ENCODE assay signal across 18 cellular contexts in the genomic region with DNA sequence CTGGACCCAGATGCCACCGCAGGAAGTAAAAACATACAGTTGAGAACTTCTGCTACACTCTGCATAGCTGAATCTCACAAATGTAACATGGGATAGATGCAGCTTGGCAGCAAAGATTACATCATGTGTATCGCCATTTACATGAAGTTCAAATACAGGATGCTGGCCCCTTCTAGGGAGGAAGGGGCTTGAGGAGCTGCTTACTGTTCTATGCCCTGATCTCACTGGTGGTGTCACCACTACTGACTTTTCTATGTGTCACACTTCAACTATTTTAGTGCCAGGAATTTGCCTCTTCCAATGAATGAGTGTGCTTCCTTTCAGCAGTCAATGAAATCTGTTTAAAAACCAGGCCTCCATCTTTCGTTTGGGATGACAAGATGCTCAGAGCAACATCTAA. TPM values are rescaled to one million over a fixed set of nuclear protein-coding genes. Genes with fewer than 3 reads are reported as not detected.
DNase-seq lines count a peak whose midpoint lies in the region; ATAC-seq and TF ChIP-seq lines count a peak whose summit lies in the region.
"Had no signal": no experiment of that assay in that cellular context is flagged by ENCODE, and none has a peak within 500 bp of the region (broad histone marks: within the 10 kb centered on the region; RNA-seq: fewer than 3 reads in every experiment).

No MANE protein-coding gene starts in this region.

- H2AFZ ChIP-seq in fibroblast of lung (ENCODE audit: low read length) = no peak overlapping the region

- no peak for TF ChIP-seq CTCF in fibroblast of lung (conservative IDR thresholded peaks at IDR 0.05 in 1 of 2, IDR thresholded peaks at IDR 0.05 in 1 of 2; ENCODE audit: low read depth in 1 of 2, low read length in 2 of 2)

- H3K4me3 ChIP-seq in fibroblast of lung (replicated peaks in 1 of 4; ENCODE audit: control extremely low read depth in 1 of 4, insufficient read depth in 1 of 4, low read depth in 3 of 4, low read length in 4 of 4) = no peak overlapping the region
- H3K4me3 ChIP-seq in rectal smooth muscle tissue (ENCODE audit: low read length) = no peak overlapping the region
- H3K4me3 ChIP-seq: BLaER1, breast epithelium, MG63, psoas muscle had no signal

- DNase-seq in EH (ENCODE audit: low read depth) = peak; percentile 68
- DNase-seq in RKO (ENCODE audit: low spot score) = peak; percentile 49
- peak; percentile 8 to 72 for DNase-seq in fibroblast of lung (ENCODE audit: low read depth in 2 of 2)
- no peak for DNase-seq in globus pallidus (ENCODE audit: low spot score)
- no peak for DNase-seq in DMS 273 treated with DMSO at 0.1 percent for 48 hours (lab: John Stamatoyannopoulos, UW)
- DNase-seq in activated CD8-positive, alpha-beta memory T cell treated with anti-CD3 and anti-CD28 coated beads, Interleukin-2, amount 50 U/mL, for 4 hours = no peak
- DNase-seq: activated CD4-positive, alpha-beta T cell treated with anti-CD3 and anti-CD28 coated beads for 4 hours; DND-41; MG63; NCI-H2081; NCI-H774 had no signal

- H4K20me1 ChIP-seq in fibroblast of lung (ENCODE audit: control insufficient read depth, extremely low read depth, insufficient read depth, low read length) = no peaks in the 10 kb centered on the region
- H4K20me1 ChIP-seq: BLaER1 had no signal

- H3K27ac ChIP-seq in fibroblast of lung (ENCODE audit: insufficient read depth, low read length) (peak overlapping the region; percentile 56), rectal smooth muscle tissue (ENCODE audit: low read depth, low read length) (peak overlapping the region; percentile 73)
- H3K27ac ChIP-seq: BLaER1, HL-60 had no signal

- H3K4me1 ChIP-seq in fibroblast of lung (ENCODE audit: control insufficient read depth, extremely low read depth, insufficient read depth, low read length) (no peaks in the 10 kb centered on the region), rectal smooth muscle tissue (ENCODE audit: control insufficient read depth, insufficient read depth, low read length) (peaks cover 8% of the 10 kb centered on the region)
- H3K4me1 ChIP-seq: BLaER1, breast epithelium had no signal

- no peak overlapping the region for H3K9ac ChIP-seq in fibroblast of lung (ENCODE audit: insufficient read depth, low read length)
- no peak overlapping the region for H3K9ac ChIP-seq in rectal smooth muscle tissue (ENCODE audit: low read length)
- H3K9ac ChIP-seq: BLaER1 had no signal

- no peaks in the 10 kb centered on the region for H3K79me2 ChIP-seq in fibroblast of lung (ENCODE audit: control insufficient read depth, insufficient read depth, low read length)

- H3K27me3 ChIP-seq in fibroblast of lung (ENCODE audit: control insufficient read depth, insufficient read depth, low read length) (no peaks in the 10 kb centered on the region), rectal smooth muscle tissue (ENCODE audit: control insufficient read depth, insufficient read depth, low read length) (no peaks in the 10 kb centered on the region)
- H3K27me3 ChIP-seq: BLaER1, breast epithelium, MG63 had no signal

- no peak overlapping the region for H3K4me2 ChIP-seq in fibroblast of lung (ENCODE audit: extremely low read depth, insufficient read depth, low read length)
- H3K4me2 ChIP-seq: BLaER1 had no signal

- ATAC-seq in GM18511 (IDR thresholded peaks at IDR 0.05; ENCODE audit: unreplicated experiment) = no peak

- H3K36me3 ChIP-seq in fibroblast of lung (ENCODE audit: control insufficient read depth, insufficient read depth, low read length) (peaks cover 14% of the 10 kb centered on the region), rectal smooth muscle tissue (ENCODE audit: control insufficient read depth, insufficient read depth, low read length) (peaks cover 12% of the 10 kb centered on the region)

- H3K9me3 ChIP-seq in fibroblast of lung (ENCODE audit: control insufficient read depth, insufficient read depth, low read depth, low read length) = no peaks in the 10 kb centered on the region
- H3K9me3 ChIP-seq: BLaER1, breast epithelium, MG63, psoas muscle had no signal

RNA-seq across cellular contexts. Expression of a gene that starts 31.1 kb away (rescaled TPM):
- 0.17 and 0.26 TPM in 2 replicates for total RNA-seq in fibroblast of lung
- not detected in 2 replicates for polyA plus RNA-seq in fibroblast of lung
- not detected in 2 replicates for polyA plus RNA-seq in fibroblast of lung (2012)
- 0.90 TPM in 1 of 2 replicates, not detected in the other for polyA minus RNA-seq in fibroblast of lung (ENCODE audit: low replicate concordance)
- total RNA-seq: mononuclear cell had no signal

RNA-seq across cellular contexts. Expression of a gene that starts 50.9 kb away (rescaled TPM):
- total RNA-seq in fibroblast of lung = 3.1 and 4.0 TPM in 2 replicates
- polyA plus RNA-seq in fibroblast of lung = 7.6 and 15.5 TPM in 2 replicates
- polyA plus RNA-seq in fibroblast of lung (2012) = 6.4 and 14.3 TPM in 2 replicates
- 0.22 TPM in 1 of 2 replicates, not detected in the other for polyA minus RNA-seq in fibroblast of lung (ENCODE audit: low replicate concordance)

Comparison
In these comparisons a context has a peak if more than half of its experiments do, and no peak if none do; other contexts are left out.
1. DNase-seq: peak in EH (single experiment), RKO (single experiment) and fibroblast of lung (2 of 2); none in globus pallidus (single experiment), DMS 273 treated with DMSO at 0.1 percent for 48 hours (single experiment) and activated CD8-positive, alpha-beta memory T cell treated with anti-CD3 and anti-CD28 coated beads, Interleukin-2, amount 50 U/mL, for 4 hours (single experiment).